ENCODE assay signal across 10 cellular contexts in genomic region chr1:58809327-58810040, GRCh38. TPM values are rescaled to one million over a fixed set of nuclear protein-coding genes. Genes with fewer than 3 reads are reported as not detected.
DNase-seq lines count a peak whose midpoint lies in the region; FAIRE-seq and TF ChIP-seq lines count a peak whose summit lies in the region.
"Had no signal": no experiment of that assay in that cellular context is flagged by ENCODE, and none has a peak within 500 bp of the region (broad histone marks: within the 10 kb centered on the region; RNA-seq: fewer than 3 reads in every experiment).

No MANE protein-coding gene starts in this region.

- H3K27ac Mint-ChIP-seq in type B pancreatic cell = peak overlapping the region; percentile 75
- H3K27ac Mint-ChIP-seq: activated T-helper 2 cell treated with anti-CD3 and anti-CD28 coated beads, Interferon-gamma antibody, Interleukin-2, Interleukin-4, amounts not matched to agents 10 μg/mL and 5 μg/mL and 100 μg/mL, durations not matched to agents 14 hours and 24 hours and 36 hours had no signal

- DNase-seq in HPDE6-E6E7 (ENCODE audit: extremely low spot score) (peak; percentile 29), astrocyte of the hippocampus (ENCODE audit: low read depth, low spot score) (peak; percentile 21), keratinocyte (ENCODE audit: low read depth, low spot score) (no peak), type B pancreatic cell (ENCODE audit: extremely low spot score, unreplicated experiment) (no peak), HEK293T (ENCODE audit: extremely low spot score) (no peak), T-helper 1 cell (no peak), HuH-7 (ENCODE audit: low spot score) (no peak)
- DNase-seq: effector memory CD4-positive, alpha-beta T cell; kidney glomerular epithelial cell had no signal

- H3K9me3 ChIP-seq in keratinocyte (ENCODE audit: control insufficient read depth, low read depth, low read length) = peaks cover 2% of the 10 kb centered on the region

- peak overlapping the region; percentile 71 for H3K27ac ChIP-seq in keratinocyte (ENCODE audit: control insufficient read depth, insufficient read depth, low read length)

- dilution Hi-C loops in keratinocyte (cut with MboI; ENCODE audit: extremely low pct_ligation_motif_present, low sequenced_read_pairs) = no loop called here

- peak; percentile 86 for FAIRE-seq in keratinocyte (lab: Jason Lieb, UNC)

- H3K27me3 Mint-ChIP-seq in type B pancreatic cell = no peaks in the 10 kb centered on the region

- H3K9ac ChIP-seq in keratinocyte (ENCODE audit: control insufficient read depth, extremely low read depth, insufficient read depth, low read length) = peak overlapping the region; percentile 39

- no peak for TF ChIP-seq CTCF in keratinocyte (optimal IDR thresholded peaks at IDR 0.05 in 1 of 3, IDR thresholded peaks at IDR 0.05 in 1 of 3, conservative IDR thresholded peaks at IDR 0.05 in 1 of 3; ENCODE audit: extremely low read depth in 1 of 3, insufficient read depth in 2 of 3, low read length in 3 of 3)
- TF ChIP-seq CTCF in type B pancreatic cell (conservative IDR thresholded peaks at IDR 0.05) = no peak

- H3K79me2 ChIP-seq in keratinocyte (ENCODE audit: control insufficient read depth, insufficient read depth, low read length) = no peaks in the 10 kb centered on the region

- H3K4me2 ChIP-seq in keratinocyte (ENCODE audit: control insufficient read depth, extremely low read depth, insufficient read depth, low read depth, low read length) = peak overlapping the region; percentile 33

- peaks cover 48% of the 10 kb centered on the region for H3K4me1 ChIP-seq in keratinocyte (ENCODE audit: control insufficient read depth, extremely low read depth, insufficient read depth, low read length)

- peaks cover 30% of the 10 kb centered on the region for H3K4me1 Mint-ChIP-seq in type B pancreatic cell (ENCODE audit: unreplicated experiment)

- POLR2A ChIA-PET in HEK293T (lab: Yijun Ruan, JAX) = no interaction called here

- no peaks in the 10 kb centered on the region for H3K36me3 Mint-ChIP-seq in type B pancreatic cell

- peak overlapping the region; percentile 9 for H3K4me3 Mint-ChIP-seq in type B pancreatic cell

- H3K9me1 ChIP-seq in keratinocyte (ENCODE audit: control insufficient read depth, extremely low read depth, insufficient read depth, low read length) = no peaks in the 10 kb centered on the region

- H3K36me3 ChIP-seq in keratinocyte (ENCODE audit: control insufficient read depth in 2 of 2, extremely low read depth in 1 of 2, insufficient read depth in 2 of 2, low read length in 2 of 2) = no peaks in the 10 kb centered on the region

- no peak overlapping the region for H3K4me3 ChIP-seq in keratinocyte (ENCODE audit: control insufficient read depth in 2 of 3, extremely low read depth in 1 of 3, insufficient read depth in 2 of 3, low read depth in 1 of 3, low read length in 3 of 3)

- H2AFZ ChIP-seq in keratinocyte (ENCODE audit: control insufficient read depth, low read length) = peak overlapping the region; percentile 53

- H3K9me3 Mint-ChIP-seq in type B pancreatic cell = no peaks in the 10 kb centered on the region
- H3K9me3 Mint-ChIP-seq: activated T-helper 2 cell treated with anti-CD3 and anti-CD28 coated beads, Interferon-gamma antibody, Interleukin-2, Interleukin-4, amounts not matched to agents 10 μg/mL and 5 μg/mL and 100 μg/mL, durations not matched to agents 14 hours and 24 hours and 36 hours had no signal

- no peaks in the 10 kb centered on the region for H4K20me1 ChIP-seq in keratinocyte (ENCODE audit: control insufficient read depth, extremely low read depth, insufficient read depth, low read length)

- no peaks in the 10 kb centered on the region for H3K27me3 ChIP-seq in keratinocyte (ENCODE audit: control insufficient read depth, extremely low read depth, insufficient read depth, low read length)

- CTCF ChIA-PET in HEK293T (lab: Yijun Ruan, JAX) = no interaction called here

TF ChIP-seq in HEK293T, 16 proteins besides CTCF, POLR2A, EP300 and RAD21:
- TF ChIP-seq FOXM1 (IDR thresholded peaks at IDR 0.05; ENCODE audit: borderline replicate concordance) = no peak
- no peak for TF ChIP-seq HDGF (IDR thresholded peaks at IDR 0.05; ENCODE audit: borderline replicate concordance)
- TF ChIP-seq ELF4 (IDR thresholded peaks at IDR 0.05) = no peak
- TF ChIP-seq NFRKB (IDR thresholded peaks at IDR 0.05) = no peak
- TF ChIP-seq ZNF384 (IDR thresholded peaks at IDR 0.05) = no peak
- no peak for TF ChIP-seq LEF1 (IDR thresholded peaks at IDR 0.05; ENCODE audit: borderline replicate concordance)
- TF ChIP-seq ARNT (IDR thresholded peaks at IDR 0.05) = no peak

RNA-seq across cellular contexts. Expression of gene JUN, which starts 25.6 kb away (rescaled TPM):
- 31.2 to 83.1 TPM (median 70.1 TPM) in 3 replicates for polyA plus RNA-seq in keratinocyte
- 322 TPM for polyA plus RNA-seq in keratinocyte (2011; ENCODE audit: low read depth)
- polyA plus RNA-seq in keratinocyte (2011; cell fraction: cytosol; rRNA removed) = 20.0 and 37.1 TPM in 2 replicates
- 170 and 226 TPM in 2 replicates for polyA plus RNA-seq in keratinocyte (2011; cell fraction: nucleus; rRNA removed)
- polyA plus RNA-seq in keratinocyte (2012; ENCODE audit: low replicate concordance) = 43.2 and 179 TPM in 2 replicates
- polyA minus RNA-seq in keratinocyte = 28.4 to 46.4 TPM (median 36.4 TPM) in 3 replicates
- polyA minus RNA-seq in keratinocyte (2011; cell fraction: cytosol; rRNA and poly(A)+ RNA removed) = 76.4 TPM
- polyA minus RNA-seq in keratinocyte (2011; cell fraction: nucleus; rRNA and poly(A)+ RNA removed) = 198 and 206 TPM in 2 replicates
- 160 and 262 TPM in 2 replicates for total RNA-seq in type B pancreatic cell (ENCODE audit: low replicate concordance)

Comparison
In these comparisons a context has a peak if more than half of its experiments do, and no peak if none do; other contexts are left out.
1. DNase-seq: peak in HPDE6-E6E7 (single experiment) and astrocyte of the hippocampus (single experiment); none in keratinocyte (single experiment), type B pancreatic cell (single experiment), HEK293T (single experiment), T-helper 1 cell (0 of 5) and HuH-7 (single experiment).